ENCODE assay signal across 9 cellular contexts in the genomic region with DNA sequence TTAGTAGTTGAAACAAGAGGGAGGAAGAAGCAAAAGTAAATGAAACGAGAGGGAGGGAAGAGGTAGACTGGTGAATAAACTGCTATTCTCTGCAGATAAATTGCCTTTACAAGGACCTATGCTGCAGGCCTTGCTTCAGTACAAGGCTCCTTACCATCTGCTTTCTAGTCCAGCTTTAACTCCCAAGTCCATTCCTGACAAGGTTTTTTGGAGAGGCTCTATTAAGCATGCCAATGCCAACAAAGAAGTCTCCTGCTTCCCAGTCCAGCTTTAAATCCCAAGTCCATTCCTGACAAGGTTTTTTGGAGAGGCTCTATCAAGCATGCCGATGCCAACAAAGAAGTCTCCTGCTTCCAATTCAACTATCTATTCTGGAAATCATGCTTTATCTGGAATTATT.
"Had no signal": no experiment of that assay in that cellular context is flagged by ENCODE, and none has a peak within 500 bp of the region (broad histone marks: within the 10 kb centered on the region; RNA-seq: fewer than 3 reads in every experiment).

No MANE protein-coding gene starts in this region.

- H3K27ac ChIP-seq: GM23248, HL-60 had no signal

- H3K4me3 ChIP-seq: GM23248, HAP-1 had no signal

- DNase-seq: GM23248, GOT3, H7, HFFc6, KBM-7 had no signal

- FAIRE-seq: HepG2 had no signal

- H3K9me3 ChIP-seq: HAP-1 had no signal

- ATAC-seq: HCT116, HepG2 had no signal

- H3K36me3 ChIP-seq: HAP-1 had no signal

- H3K4me1 ChIP-seq: HAP-1 had no signal
